In the genomic region with DNA sequence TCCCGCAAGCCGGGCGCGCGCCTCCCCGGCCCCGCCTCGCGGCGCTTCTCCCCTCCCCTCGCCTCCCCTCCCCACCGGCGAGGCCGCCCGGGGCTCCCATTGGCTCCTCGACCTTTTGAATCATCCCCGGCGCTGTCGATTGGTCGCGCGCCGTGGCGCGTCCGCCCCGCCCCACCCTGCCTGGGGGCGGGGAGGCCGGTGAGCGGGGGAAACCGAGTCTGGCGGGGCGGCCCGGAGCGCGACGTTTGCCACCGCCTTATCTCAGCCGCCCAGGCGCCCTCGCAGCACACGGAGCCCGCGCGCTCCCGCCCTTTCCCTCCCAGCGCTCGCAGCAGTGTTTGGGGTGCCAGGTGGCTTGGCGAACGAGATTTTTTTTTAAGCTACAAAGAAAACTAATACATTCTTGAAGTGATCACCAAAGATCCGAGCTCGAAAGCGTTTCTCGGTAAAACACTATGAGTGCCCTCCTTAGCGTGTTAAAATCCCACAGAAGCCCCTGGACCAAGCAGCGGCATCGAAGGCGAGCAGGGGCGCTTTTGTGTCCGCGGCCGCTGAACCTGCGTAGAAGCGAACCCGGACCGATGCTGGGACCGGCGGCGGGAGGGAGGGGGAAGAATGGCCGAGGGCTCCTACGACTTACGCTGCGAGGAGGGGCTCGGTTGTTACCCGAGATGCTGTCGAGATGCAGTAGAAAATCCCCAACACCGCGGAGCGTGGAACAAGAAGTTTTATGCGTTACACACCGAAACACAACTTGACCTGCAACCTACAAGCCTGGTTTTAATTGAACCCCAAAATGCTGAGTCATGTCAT, we compare ENCODE assay signal across 8 cellular contexts. TPM values are rescaled to one million over a fixed set of nuclear protein-coding genes. Genes with fewer than 3 reads are reported as not detected.
A peak's percentile ranks its signal among the peaks of the same experiment; 100 is the strongest.
DNase-seq lines count a peak whose midpoint lies in the region; ATAC-seq and TF ChIP-seq lines count a peak whose summit lies in the region.

No MANE protein-coding gene starts in this region.

- peak overlapping the region; percentile 85 for H3K4me3 ChIP-seq in AG04449 (ENCODE audit: low read depth, low read length)
- H3K4me3 ChIP-seq in cardiac fibroblast (replicated peaks in 1 of 2; ENCODE audit: low read depth in 2 of 2, low read length in 2 of 2): peak overlapping the region; percentile 81 to 84

- no peaks in the 10 kb centered on the region for H3K27me3 Mint-ChIP-seq in activated B cell treated with CpG ODN at 0.5 μM for 24 hours

- no peaks in the 10 kb centered on the region for H3K9me3 Mint-ChIP-seq in activated B cell treated with CpG ODN at 0.5 μM for 24 hours

- CTCF ChIA-PET in AG04449 (lab: Yijun Ruan, JAX) (interaction anchor here (1.0 to 2.4 kb wide), 3 partner anchors 13 to 109 kb away, joined by 5 to 7 read pairs (median 5); no protein-coding TSS in a partner anchor), activated B cell treated with CpG ODN at 0.5 μM for 24 hours (lab: Charles Lee) (interaction anchor here (1.5 to 3.0 kb wide), 2 partner anchors 16 to 46 kb away, joined by 4 to 14 read pairs; no protein-coding TSS in a partner anchor)

- TF ChIP-seq CTCF in AG04449 (IDR thresholded peaks at IDR 0.05; ENCODE audit: insufficient read depth, low read length, missing control alignments) (no peak), activated B cell treated with CpG ODN at 0.5 μM for 24 hours (IDR thresholded peaks at IDR 0.05) (no peak), cardiac fibroblast (IDR thresholded peaks at IDR 0.05; ENCODE audit: low read depth, low read length) (no peak)

- POLR2A ChIA-PET in AG04449 (lab: Yijun Ruan, JAX): no interaction called here
- POLR2A ChIA-PET in activated B cell treated with CpG ODN at 0.5 μM for 24 hours (lab: Charles Lee): interaction anchor here (0.6 to 6.0 kb wide), 9 partner anchors 10 to 571 kb away, joined by 3 to 113 read pairs (median 5); partner anchors contain the start of gene SDE2

- peak; percentile 62 for ATAC-seq in GM18870 (IDR thresholded peaks at IDR 0.05; ENCODE audit: unreplicated experiment)
- peak; percentile 86 for ATAC-seq in HG03103 (IDR thresholded peaks at IDR 0.05; ENCODE audit: low read depth, unreplicated experiment)
- ATAC-seq in activated B cell treated with CpG ODN at 0.5 μM for 24 hours (ENCODE audit: low read depth): peak; percentile 92

- H3K4me1 Mint-ChIP-seq in activated B cell treated with CpG ODN at 0.5 μM for 24 hours: peaks cover 48% of the 10 kb centered on the region

- H3K27ac Mint-ChIP-seq in activated B cell treated with CpG ODN at 0.5 μM for 24 hours: peak overlapping the region; percentile 90

- peak overlapping the region; percentile 89 for H3K4me3 Mint-ChIP-seq in activated B cell treated with CpG ODN at 0.5 μM for 24 hours

- peaks cover 11% of the 10 kb centered on the region for H3K36me3 Mint-ChIP-seq in activated B cell treated with CpG ODN at 0.5 μM for 24 hours (ENCODE audit: low read depth)

- no peak for DNase-seq in AG04449 (ENCODE audit: low read depth, low spot score)
- DNase-seq in NCI-H2171 (lab: John Stamatoyannopoulos, UW): peak; percentile 93
- peak; percentile 88 for DNase-seq in activated B cell treated with CpG ODN at 0.5 μM for 24 hours
- peak; percentile 84 to 92 for DNase-seq in cardiac fibroblast (ENCODE audit: low read depth in 2 of 2)
- DNase-seq in iris pigment epithelial cell (ENCODE audit: low read depth): peak; percentile 92
- peak; percentile 83 to 88 for DNase-seq in stimulated activated CD4-positive, alpha-beta T cell treated with anti-CD3 and anti-CD28 coated beads, Interleukin-12 subunit alpha, Interleukin-12 subunit beta, amount 100 ng/mL, for 24 hours (ENCODE audit: low read depth in 2 of 2)

- intact Hi-C loops in activated B cell treated with CpG ODN at 0.5 μM for 24 hours (cut with micrococcal nuclease): loop anchor here (1.0 to 10.0 kb wide), 10 partner anchors 13 to 993 kb away; partner anchors contain the start of genes H3-3A, PARP1, SRP9 and WDR26

RNA-seq across cellular contexts. Expression of gene LBR, which starts 0.4 kb away (rescaled TPM):
- total RNA-seq in activated B cell treated with CpG ODN at 0.5 μM for 24 hours: 93.1 and 113 TPM in 2 replicates
